9 cellular contexts compared by ENCODE assay signal in genomic region chr5:7261049-7261448, GRCh38.
A peak's percentile ranks its signal among the peaks of the same experiment; 100 is the strongest.
DNase-seq lines count a peak whose midpoint lies in the region; ATAC-seq and TF ChIP-seq lines count a peak whose summit lies in the region.
"Had no signal": no experiment of that assay in that cellular context is flagged by ENCODE, and none has a peak within 500 bp of the region (broad histone marks: within the 10 kb centered on the region; RNA-seq: fewer than 3 reads in every experiment).

No MANE protein-coding gene starts in this region.

- peak; percentile 45 for TF ChIP-seq CTCF in MCF 10A (IDR thresholded peaks at IDR 0.05; ENCODE audit: unreplicated experiment)
- peak in 1 of 2 donors; percentile 36 for TF ChIP-seq CTCF in mammary epithelial cell (conservative IDR thresholded peaks at IDR 0.05 in 1 of 2, IDR thresholded peaks at IDR 0.05 in 1 of 2; ENCODE audit: extremely low read depth in 1 of 2, insufficient read depth in 1 of 2, low read depth in 1 of 2, low read length in 2 of 2)
- TF ChIP-seq CTCF in astrocyte of the cerebellum (IDR thresholded peaks at IDR 0.05; ENCODE audit: low read depth, low read length, missing control alignments) = peak; percentile 67
- peak; percentile 48 for TF ChIP-seq CTCF in liver (IDR thresholded peaks at IDR 0.05; ENCODE audit: low read depth, low read length, missing input control)

- H3K27me3 ChIP-seq in mammary epithelial cell (ENCODE audit: insufficient read depth, low read length) = no peaks in the 10 kb centered on the region
- no peaks in the 10 kb centered on the region for H3K27me3 ChIP-seq in liver (ENCODE audit: control insufficient read depth in 4 of 4, insufficient read depth in 4 of 4, low read length in 3 of 4)

- peak; percentile 25 for DNase-seq in MCF 10A (ENCODE audit: unreplicated experiment)
- DNase-seq in mammary epithelial cell = no peak
- peak; percentile 55 for DNase-seq in NCI-H2107 (lab: John Stamatoyannopoulos, UW)
- peak; percentile 57 for DNase-seq in astrocyte of the cerebellum (ENCODE audit: low read depth)
- no peak for DNase-seq in dermis blood vessel endothelial cell

- H3K36me3 ChIP-seq in mammary epithelial cell (ENCODE audit: insufficient read depth, low read length) = no peaks in the 10 kb centered on the region
- H3K36me3 ChIP-seq in liver (ENCODE audit: control insufficient read depth in 4 of 4, insufficient read depth in 3 of 4, low read depth in 1 of 4, low read length in 3 of 4) = no peaks in the 10 kb centered on the region

- H3K9me3 ChIP-seq in mammary epithelial cell (replicated peaks; ENCODE audit: insufficient read depth, low read length) (no peaks in the 10 kb centered on the region), liver (ENCODE audit: control insufficient read depth in 4 of 4, low read length in 3 of 4) (no peaks in the 10 kb centered on the region)

- H3K27ac ChIP-seq in mammary epithelial cell (ENCODE audit: insufficient read depth, low read depth, low read length) (no peak overlapping the region), liver (ENCODE audit: low read depth in 1 of 2, low read length in 2 of 2) (no peak overlapping the region)

- peaks cover 12% of the 10 kb centered on the region for H3K9me3 Mint-ChIP-seq in MCF 10A (ENCODE audit: unreplicated experiment)
- H3K9me3 Mint-ChIP-seq: activated naive CD4-positive, alpha-beta T cell treated with anti-CD3 and anti-CD28 coated beads, Interleukin-2, amount 50 U/mL, for 24 hours had no signal

- BruUV-seq in MCF 10A (replicated peaks; lab: Mats Ljungman, UMichigan) (no TSS peak), mammary epithelial cell (replicated peaks; lab: Mats Ljungman, UMichigan) (no TSS peak)

- CTCF ChIA-PET in MCF 10A (lab: Yijun Ruan, JAX) (interaction anchor here (0.6 to 3.0 kb wide), 17 partner anchors 10 to 611 kb away, joined by 3 to 37 read pairs (median 4); no protein-coding TSS in a partner anchor), mammary epithelial cell (lab: Charles Lee; ENCODE audit: low non-redundant PET) (interaction anchor here (0.5 kb wide), 1 partner anchor 321 kb away, joined by 3 read pairs; no protein-coding TSS in a partner anchor)

- peaks cover 2% of the 10 kb centered on the region for H3K27me3 Mint-ChIP-seq in MCF 10A (ENCODE audit: insufficient read depth, unreplicated experiment)

- peak; percentile 79 to 82 for TF ChIP-seq RAD21 in liver (IDR thresholded peaks at IDR 0.05)

- H3K27ac Mint-ChIP-seq in MCF 10A (ENCODE audit: low read depth, unreplicated experiment) = no peak overlapping the region
- H3K27ac Mint-ChIP-seq: activated naive CD4-positive, alpha-beta T cell treated with anti-CD3 and anti-CD28 coated beads, Interleukin-2, amount 50 U/mL, for 24 hours had no signal

- H2AFZ ChIP-seq in mammary epithelial cell (ENCODE audit: low read depth, low read length) = no peak overlapping the region

- no peaks in the 10 kb centered on the region for H3K79me2 ChIP-seq in mammary epithelial cell (ENCODE audit: insufficient read depth, low read length)

- POLR2A ChIA-PET in MCF 10A (lab: Yijun Ruan, JAX) = no interaction called here

- intact Hi-C loops in MCF 10A (cut with micrococcal nuclease) = loop anchor here (1.0 to 5.0 kb wide), 6 partner anchors 131 to 555 kb away; no protein-coding TSS in a partner anchor
- intact Hi-C loops in mammary epithelial cell (cut with micrococcal nuclease) = loop anchor here (2.0 kb wide), 1 partner anchor 494 kb away; no protein-coding TSS in a partner anchor

- H3K4me3 ChIP-seq in mammary epithelial cell (replicated peaks in 1 of 3; ENCODE audit: insufficient read depth in 1 of 3, low read depth in 2 of 3, low read length in 3 of 3) (no peak overlapping the region), astrocyte of the cerebellum (ENCODE audit: low read depth, low read length) (no peak overlapping the region), liver (ENCODE audit: low read depth in 1 of 3, low read length in 3 of 3) (no peak overlapping the region)

- no peaks in the 10 kb centered on the region for H3K4me1 Mint-ChIP-seq in MCF 10A (ENCODE audit: insufficient read depth, unreplicated experiment)
- H3K4me1 Mint-ChIP-seq: activated naive CD4-positive, alpha-beta T cell treated with anti-CD3 and anti-CD28 coated beads, Interleukin-2, amount 50 U/mL, for 24 hours had no signal

- no peak overlapping the region for H3K4me3 Mint-ChIP-seq in MCF 10A (ENCODE audit: unreplicated experiment)
- H3K4me3 Mint-ChIP-seq: activated naive CD4-positive, alpha-beta T cell treated with anti-CD3 and anti-CD28 coated beads, Interleukin-2, amount 50 U/mL, for 24 hours had no signal

- H3K4me2 ChIP-seq in mammary epithelial cell (ENCODE audit: insufficient read depth, low read depth, low read length) = no peak overlapping the region

- ATAC-seq in GM21619 (IDR thresholded peaks at IDR 0.05; ENCODE audit: unreplicated experiment) = no peak
- ATAC-seq in GM18870 (IDR thresholded peaks at IDR 0.05; ENCODE audit: unreplicated experiment) = no peak

- dilution Hi-C loops in mammary epithelial cell (cut with HindIII; ENCODE audit: low sequenced_read_pairs) = no loop called here

- H3K4me1 ChIP-seq in mammary epithelial cell (ENCODE audit: insufficient read depth, low read length) = no peaks in the 10 kb centered on the region
- no peaks in the 10 kb centered on the region for H3K4me1 ChIP-seq in liver (ENCODE audit: control insufficient read depth in 4 of 4, insufficient read depth in 4 of 4, low read length in 3 of 4)

- in situ Hi-C loops in mammary epithelial cell (cut with MboI; ENCODE audit: low sequenced_read_pairs in 2 of 2) (no loop called here), astrocyte of the cerebellum (cut with HindIII; ENCODE audit: low sequenced_read_pairs) (loop anchor here (25.0 kb wide), 1 partner anchor 526 kb away; no protein-coding TSS in a partner anchor)

- WGBS in mammary epithelial cell (ENCODE audit: low coverage, missing lambda C conversion rate) = 40% methylated on average over 6 of the region's 6 CpGs
- WGBS in liver = 21% methylated on average over 6 of the region's 6 CpGs

- no peaks in the 10 kb centered on the region for H3K36me3 Mint-ChIP-seq in MCF 10A (ENCODE audit: insufficient read depth, unreplicated experiment)
- H3K36me3 Mint-ChIP-seq: activated naive CD4-positive, alpha-beta T cell treated with anti-CD3 and anti-CD28 coated beads, Interleukin-2, amount 50 U/mL, for 24 hours had no signal

- H3K9ac ChIP-seq in mammary epithelial cell (ENCODE audit: insufficient read depth, low read length) (no peak overlapping the region), liver (ENCODE audit: low read depth in 1 of 2, low read length in 2 of 2) (no peak overlapping the region)

- no peaks in the 10 kb centered on the region for H4K20me1 ChIP-seq in mammary epithelial cell (ENCODE audit: insufficient read depth, low read length)

TF ChIP-seq in liver, 16 proteins besides CTCF, POLR2A, EP300 and RAD21:
- TF ChIP-seq EGR1 (IDR thresholded peaks at IDR 0.05; ENCODE audit: low read depth in 2 of 2) = no peak
- TF ChIP-seq HNF4G (IDR thresholded peaks at IDR 0.05) = no peak
- no peak for TF ChIP-seq NR2F2 (IDR thresholded peaks at IDR 0.05)
TF ChIP-seq in liver: peak in this region for 0.

Comparison
In these comparisons a context has a peak if more than half of its experiments do, and no peak if none do; other contexts are left out.
1. DNase-seq: peak in MCF 10A (single experiment), NCI-H2107 (single experiment) and astrocyte of the cerebellum (single experiment); none in mammary epithelial cell (single experiment) and dermis blood vessel endothelial cell (single experiment).